ENCODE assay signal across 8 cellular contexts in the genomic region with DNA sequence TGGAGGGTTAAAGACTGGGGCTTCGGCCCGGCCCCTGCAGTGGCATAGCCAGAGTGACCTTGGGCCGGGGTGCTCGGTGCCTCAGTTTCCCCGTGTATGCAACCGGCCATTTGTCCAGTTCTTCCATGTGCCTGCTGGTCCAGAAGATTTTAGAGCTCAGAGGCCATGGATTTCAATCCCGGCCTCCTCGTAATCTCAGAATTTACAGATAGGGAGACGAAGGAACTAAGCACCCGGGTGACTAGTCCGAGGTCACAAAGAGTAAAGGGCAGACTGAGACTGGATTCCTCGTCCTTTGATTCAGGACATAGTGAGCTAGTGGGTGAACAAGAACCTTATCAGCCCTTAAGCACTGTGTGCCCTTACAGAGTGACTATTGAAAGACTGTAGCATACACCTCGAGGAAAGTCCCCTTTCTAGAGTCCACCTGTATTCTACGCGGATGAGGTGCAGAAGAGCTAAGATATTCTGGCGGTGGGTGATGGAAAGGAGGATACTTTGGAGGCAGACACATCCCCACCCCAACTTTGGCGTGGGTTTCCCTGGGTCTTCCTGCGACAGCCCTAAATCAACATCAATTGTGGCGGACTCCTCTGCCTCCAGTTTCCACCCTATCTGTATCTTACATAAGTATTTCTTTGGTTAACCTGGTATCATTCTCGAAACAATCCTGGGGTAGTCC. TPM values are rescaled to one million over a fixed set of nuclear protein-coding genes. Genes with fewer than 3 reads are reported as not detected.
DNase-seq lines count a peak whose midpoint lies in the region; ATAC-seq and TF ChIP-seq lines count a peak whose summit lies in the region.

No MANE protein-coding gene starts in this region.

- H3K4me3 ChIP-seq in heart left ventricle (peak overlapping the region; percentile 38 to 95 (median 82)), retinal pigment epithelial cell (ENCODE audit: low read length) (peak overlapping the region; percentile 95)

- TF ChIP-seq POLR2A in heart left ventricle (IDR thresholded peaks at IDR 0.05) = no peak

- peak overlapping the region; percentile 33 to 92 (median 87) for H3K27ac ChIP-seq in heart left ventricle

- H3K27me3 ChIP-seq in heart left ventricle = no peaks in the 10 kb centered on the region

- peaks cover 31% of the 10 kb centered on the region for H3K4me1 Mint-ChIP-seq in activated naive CD4-positive, alpha-beta T cell treated with anti-CD3 and anti-CD28 coated beads, Interleukin-2, amount 50 U/mL, for 24 hours
- H3K4me1 Mint-ChIP-seq in activated CD8-positive, alpha-beta T cell treated with anti-CD3 and anti-CD28 coated beads for 36 hours (ENCODE audit: low read depth) = peaks cover 47% of the 10 kb centered on the region

- CTCF ChIA-PET in activated CD8-positive, alpha-beta T cell treated with anti-CD3 and anti-CD28 coated beads for 36 hours (lab: Charles Lee) = interaction anchor here (0.7 to 4.5 kb wide), 6 partner anchors 20 to 436 kb away, joined by 3 to 35 read pairs (median 4); a partner anchor contains a TSS

- H3K4me3 Mint-ChIP-seq in activated naive CD4-positive, alpha-beta T cell treated with anti-CD3 and anti-CD28 coated beads, Interleukin-2, amount 50 U/mL, for 24 hours = peak overlapping the region; percentile 99
- H3K4me3 Mint-ChIP-seq in activated CD8-positive, alpha-beta T cell treated with anti-CD3 and anti-CD28 coated beads for 36 hours = peak overlapping the region; percentile 86

- no peaks in the 10 kb centered on the region for H3K9me3 ChIP-seq in heart left ventricle

- WGBS in heart left ventricle, 4 donors = 8 to 10% (median 8%) methylated on average over 16 to 20 of the region's 20 CpGs

- H3K36me3 Mint-ChIP-seq in activated naive CD4-positive, alpha-beta T cell treated with anti-CD3 and anti-CD28 coated beads, Interleukin-2, amount 50 U/mL, for 24 hours = no peaks in the 10 kb centered on the region
- peaks cover 11% of the 10 kb centered on the region for H3K36me3 Mint-ChIP-seq in activated CD8-positive, alpha-beta T cell treated with anti-CD3 and anti-CD28 coated beads for 36 hours (ENCODE audit: low read depth)

- no peak overlapping the region for H3K27ac Mint-ChIP-seq in activated naive CD4-positive, alpha-beta T cell treated with anti-CD3 and anti-CD28 coated beads, Interleukin-2, amount 50 U/mL, for 24 hours
- H3K27ac Mint-ChIP-seq in activated CD8-positive, alpha-beta T cell treated with anti-CD3 and anti-CD28 coated beads for 36 hours = peak overlapping the region; percentile 89

- no peaks in the 10 kb centered on the region for H3K9me3 Mint-ChIP-seq in activated naive CD4-positive, alpha-beta T cell treated with anti-CD3 and anti-CD28 coated beads, Interleukin-2, amount 50 U/mL, for 24 hours
- H3K9me3 Mint-ChIP-seq in activated CD8-positive, alpha-beta T cell treated with anti-CD3 and anti-CD28 coated beads for 36 hours = no peaks in the 10 kb centered on the region

- DNase-seq in activated naive CD4-positive, alpha-beta T cell treated with Interleukin-2 at 50 U/mL for 16 hours = no peak
- peak; percentile 2 for DNase-seq in activated CD8-positive, alpha-beta T cell treated with anti-CD3 and anti-CD28 coated beads for 36 hours
- DNase-seq in heart left ventricle (no peak), retinal pigment epithelial cell (ENCODE audit: low read depth) (no peak), nucleus accumbens (lab: John Stamatoyannopoulos, UW) (no peak), NCI-H1694 (lab: John Stamatoyannopoulos, UW) (no peak)

- TF ChIP-seq CTCF in activated CD8-positive, alpha-beta T cell treated with anti-CD3 and anti-CD28 coated beads for 36 hours (IDR thresholded peaks at IDR 0.05) = no peak
- TF ChIP-seq CTCF in heart left ventricle (IDR thresholded peaks at IDR 0.05) (no peak), retinal pigment epithelial cell (conservative IDR thresholded peaks at IDR 0.05; ENCODE audit: low read depth, low read length) (no peak)

- intact Hi-C loops in activated CD8-positive, alpha-beta T cell treated with anti-CD3 and anti-CD28 coated beads for 36 hours (cut with micrococcal nuclease) = no loop called here
- intact Hi-C loops in heart left ventricle (cut with DNase I) = loop anchor here in 6 of 10 donors (1.0 to 10.0 kb wide), 4 partner anchors 50 to 71 kb away; a partner anchor contains a TSS

- no peak for ATAC-seq in activated CD8-positive, alpha-beta T cell treated with anti-CD3 and anti-CD28 coated beads for 36 hours
- ATAC-seq in heart left ventricle = peak; percentile 6 to 43 (median 24)
- no peak for ATAC-seq in GM18907 (IDR thresholded peaks at IDR 0.05; ENCODE audit: unreplicated experiment)

- POLR2A ChIA-PET in activated CD8-positive, alpha-beta T cell treated with anti-CD3 and anti-CD28 coated beads for 36 hours (lab: Charles Lee) = interaction anchor here (0.9 to 3.3 kb wide), 9 partner anchors 10 to 358 kb away, joined by 3 to 20 read pairs (median 4); a partner anchor contains a TSS

- no peaks in the 10 kb centered on the region for H3K27me3 Mint-ChIP-seq in activated naive CD4-positive, alpha-beta T cell treated with anti-CD3 and anti-CD28 coated beads, Interleukin-2, amount 50 U/mL, for 24 hours
- no peaks in the 10 kb centered on the region for H3K27me3 Mint-ChIP-seq in activated CD8-positive, alpha-beta T cell treated with anti-CD3 and anti-CD28 coated beads for 36 hours

- peaks cover 0 to 71% (median 42%) of the 10 kb centered on the region in 12 donors for H3K4me1 ChIP-seq in heart left ventricle

- H3K36me3 ChIP-seq in heart left ventricle = peaks cover 0 to 8% (median 0%) of the 10 kb centered on the region in 9 donors

RNA-seq across cellular contexts. Expression of a gene that starts 0.6 kb away (rescaled TPM):
- total RNA-seq in activated CD8-positive, alpha-beta T cell treated with anti-CD3 and anti-CD28 coated beads for 36 hours = 10 to 100 TPM; 18.3 to 19.2 TPM
- total RNA-seq in heart left ventricle = 10 to 100 TPM in 6 of 9 donors, 1 to 10 TPM in 3; 7.9 to 18.2 (median 10.7) TPM
- 10 to 100 TPM in 1 of 2 donors, 1 to 10 TPM in 1; 4.2 to 22.3 TPM for polyA plus RNA-seq in heart left ventricle

RNA-seq across cellular contexts. Expression of a gene that starts 0.9 kb away (rescaled TPM):
- 10 to 100 TPM; 32.5 to 33.7 TPM for total RNA-seq in activated CD8-positive, alpha-beta T cell treated with anti-CD3 and anti-CD28 coated beads for 36 hours
- total RNA-seq in heart left ventricle = 10 to 100 TPM; 15.8 to 45.5 (median 18.7) TPM
- 10 to 100 TPM in 1 of 2 donors, 1 to 10 TPM in 1; 9.9 to 16.1 TPM for polyA plus RNA-seq in heart left ventricle

RNA-seq across cellular contexts. Expression of a gene that starts 53.4 kb away (rescaled TPM):
- total RNA-seq in activated CD8-positive, alpha-beta T cell treated with anti-CD3 and anti-CD28 coated beads for 36 hours = 10 to 100 TPM; 28.0 to 30.4 TPM
- 10 to 100 TPM; 22.3 to 39.4 (median 34.4) TPM for total RNA-seq in heart left ventricle
- polyA plus RNA-seq in heart left ventricle = 10 to 100 TPM; 44.9 to 46.0 TPM

RNA-seq across cellular contexts. Expression of a gene that starts 53.5 kb away (rescaled TPM):
- 10 to 100 TPM; 52.9 to 56.5 TPM for total RNA-seq in activated CD8-positive, alpha-beta T cell treated with anti-CD3 and anti-CD28 coated beads for 36 hours
- 10 to 100 TPM; 10.4 to 15.0 (median 13.8) TPM for total RNA-seq in heart left ventricle
- 10 to 100 TPM in 1 of 2 donors, 1 to 10 TPM in 1; 5.1 to 24.6 TPM for polyA plus RNA-seq in heart left ventricle

Comparison
In these comparisons a context has a peak if more than half of its experiments do, and no peak if none do; other contexts are left out.
1. ATAC-seq: peak in heart left ventricle (4 of 4); none in activated CD8-positive, alpha-beta T cell treated with anti-CD3 and anti-CD28 coated beads for 36 hours (single experiment) and GM18907 (single experiment).